Comparison of ENCODE assay signal across 11 cellular contexts in the genomic region with DNA sequence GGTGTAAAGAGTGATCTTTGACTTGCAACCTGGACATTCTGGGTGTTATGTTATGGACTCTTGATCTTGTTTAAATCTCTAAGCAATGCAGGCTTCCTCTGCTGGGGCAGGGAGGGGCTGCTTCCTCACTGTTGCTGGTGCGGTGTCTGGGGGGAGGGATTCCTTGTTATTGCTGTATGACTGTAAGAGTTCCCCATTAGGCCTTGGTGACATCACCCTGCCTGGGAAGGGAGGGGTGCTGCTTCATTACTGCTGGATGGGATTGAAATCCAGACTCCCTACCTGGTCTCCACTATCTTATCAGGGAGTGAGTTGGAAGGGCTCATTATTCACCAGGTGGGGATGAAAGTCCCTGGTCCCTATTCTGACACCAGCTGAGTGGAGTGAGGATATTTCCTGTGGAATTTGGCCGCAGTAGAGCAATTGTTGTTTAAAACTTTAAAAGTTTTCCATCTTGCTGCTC. TPM values are rescaled to one million over a fixed set of nuclear protein-coding genes. Genes with fewer than 3 reads are reported as not detected.
DNase-seq lines count a peak whose midpoint lies in the region; ATAC-seq, FAIRE-seq and TF ChIP-seq lines count a peak whose summit lies in the region.
"Had no signal": no experiment of that assay in that cellular context is flagged by ENCODE, and none has a peak within 500 bp of the region (broad histone marks: within the 10 kb centered on the region; RNA-seq: fewer than 3 reads in every experiment).

No MANE protein-coding gene starts in this region.

- H3K36me3 ChIP-seq in keratinocyte (ENCODE audit: control insufficient read depth in 2 of 2, extremely low read depth in 1 of 2, insufficient read depth in 2 of 2, low read length in 2 of 2), result peaks cover 0 to 5% of the 10 kb centered on the region in 2 experiments
- H3K36me3 ChIP-seq: prostate gland had no signal

- no peak overlapping the region for H3K4me2 ChIP-seq in keratinocyte (ENCODE audit: control insufficient read depth, extremely low read depth, insufficient read depth, low read depth, low read length)

- H3K27ac ChIP-seq in keratinocyte (ENCODE audit: control insufficient read depth, insufficient read depth, low read length), result peak overlapping the region; percentile 11
- H3K27ac ChIP-seq: prostate gland had no signal

- no peak overlapping the region for H3K4me3 ChIP-seq in keratinocyte (ENCODE audit: control insufficient read depth in 2 of 3, extremely low read depth in 1 of 3, insufficient read depth in 2 of 3, low read depth in 1 of 3, low read length in 3 of 3)
- H3K4me3 ChIP-seq: prostate gland had no signal

- dilution Hi-C loops in keratinocyte (cut with MboI; ENCODE audit: extremely low pct_ligation_motif_present, low sequenced_read_pairs), result no loop called here

- no peaks in the 10 kb centered on the region for H3K9me1 ChIP-seq in keratinocyte (ENCODE audit: control insufficient read depth, extremely low read depth, insufficient read depth, low read length)

- no peaks in the 10 kb centered on the region for H3K9me3 ChIP-seq in keratinocyte (ENCODE audit: control insufficient read depth, low read depth, low read length)
- H3K9me3 ChIP-seq: prostate gland had no signal

- peaks cover 4% of the 10 kb centered on the region for H3K9me3 Mint-ChIP-seq in type B pancreatic cell

- DNase-seq in activated naive CD4-positive, alpha-beta T cell treated with Interleukin-2 at 50 U/mL for 16 hours, result peak; percentile 33
- no peak for DNase-seq in activated naive CD4-positive, alpha-beta T cell (lab: John Stamatoyannopoulos, UW)
- DNase-seq in astrocyte of the hippocampus (ENCODE audit: low read depth, low spot score), result peak; percentile 28
- DNase-seq in keratinocyte (ENCODE audit: low read depth, low spot score), result no peak
- DNase-seq in type B pancreatic cell (ENCODE audit: extremely low spot score, unreplicated experiment), result no peak
- no peak for DNase-seq in NCI-H2171 (lab: John Stamatoyannopoulos, UW)
- DNase-seq in cortex of kidney (lab: John Stamatoyannopoulos, UW), result no peak
- DNase-seq: amygdala, NCI-H524 treated with DMSO at 0.1 percent for 48 hours had no signal

- H3K27me3 Mint-ChIP-seq in type B pancreatic cell, result no peaks in the 10 kb centered on the region

- no peak for ATAC-seq in GM19455 (IDR thresholded peaks at IDR 0.05; ENCODE audit: unreplicated experiment)

- no peak overlapping the region for H2AFZ ChIP-seq in keratinocyte (ENCODE audit: control insufficient read depth, low read length)

- TF ChIP-seq CTCF in keratinocyte (optimal IDR thresholded peaks at IDR 0.05 in 1 of 3, IDR thresholded peaks at IDR 0.05 in 1 of 3, conservative IDR thresholded peaks at IDR 0.05 in 1 of 3; ENCODE audit: extremely low read depth in 1 of 3, insufficient read depth in 2 of 3, low read length in 3 of 3) (no peak), type B pancreatic cell (conservative IDR thresholded peaks at IDR 0.05) (no peak)

- H3K4me3 Mint-ChIP-seq in type B pancreatic cell, result peak overlapping the region; percentile 31

- H3K9ac ChIP-seq in keratinocyte (ENCODE audit: control insufficient read depth, extremely low read depth, insufficient read depth, low read length), result no peak overlapping the region

- peaks cover 3% of the 10 kb centered on the region for H4K20me1 ChIP-seq in keratinocyte (ENCODE audit: control insufficient read depth, extremely low read depth, insufficient read depth, low read length)

- peaks cover 15% of the 10 kb centered on the region for H3K36me3 Mint-ChIP-seq in type B pancreatic cell

- H3K4me1 Mint-ChIP-seq in type B pancreatic cell (ENCODE audit: unreplicated experiment), result peaks cover 39% of the 10 kb centered on the region

- FAIRE-seq in keratinocyte (lab: Jason Lieb, UNC), result no peak

- peaks cover 94% of the 10 kb centered on the region for H3K79me2 ChIP-seq in keratinocyte (ENCODE audit: control insufficient read depth, insufficient read depth, low read length)

- H3K27ac Mint-ChIP-seq in type B pancreatic cell, result peak overlapping the region; percentile 87

- H3K27me3 ChIP-seq in keratinocyte (ENCODE audit: control insufficient read depth, extremely low read depth, insufficient read depth, low read length), result no peaks in the 10 kb centered on the region

- H3K4me1 ChIP-seq in keratinocyte (ENCODE audit: control insufficient read depth, extremely low read depth, insufficient read depth, low read length), result peaks cover 32% of the 10 kb centered on the region

RNA-seq across cellular contexts. Expression of a gene that starts 8.8 kb away (rescaled TPM):
- 34.4 to 79.9 TPM (median 46.4 TPM) in 3 replicates for polyA plus RNA-seq in keratinocyte
- polyA plus RNA-seq in keratinocyte (2011; ENCODE audit: low read depth), result 37.6 TPM
- 53.1 and 67.3 TPM in 2 replicates for polyA plus RNA-seq in keratinocyte (2011; cell fraction: cytosol; rRNA removed)
- polyA plus RNA-seq in keratinocyte (2011; cell fraction: nucleus; rRNA removed), result 137 and 149 TPM in 2 replicates
- polyA plus RNA-seq in keratinocyte (2012; ENCODE audit: low replicate concordance), result 74.3 and 78.0 TPM in 2 replicates
- 119 to 232 TPM (median 133 TPM) in 3 replicates for polyA minus RNA-seq in keratinocyte
- 96.3 TPM for polyA minus RNA-seq in keratinocyte (2011; cell fraction: cytosol; rRNA and poly(A)+ RNA removed)
- 138 and 184 TPM in 2 replicates for polyA minus RNA-seq in keratinocyte (2011; cell fraction: nucleus; rRNA and poly(A)+ RNA removed)
- 92.8 and 122 TPM in 2 replicates for total RNA-seq in type B pancreatic cell (ENCODE audit: low replicate concordance)

RNA-seq across cellular contexts. Expression of a gene that starts 33.1 kb away (rescaled TPM):
- 45.8 to 52.0 TPM (median 47.6 TPM) in 3 replicates for polyA plus RNA-seq in keratinocyte
- 14.9 TPM for polyA plus RNA-seq in keratinocyte (2011; ENCODE audit: low read depth)
- polyA plus RNA-seq in keratinocyte (2011; cell fraction: cytosol; rRNA removed), result 26.9 and 30.9 TPM in 2 replicates
- 96.2 and 102 TPM in 2 replicates for polyA plus RNA-seq in keratinocyte (2011; cell fraction: nucleus; rRNA removed)
- 29.1 and 43.1 TPM in 2 replicates for polyA plus RNA-seq in keratinocyte (2012; ENCODE audit: low replicate concordance)
- polyA minus RNA-seq in keratinocyte, result 41.7 to 49.6 TPM (median 43.4 TPM) in 3 replicates
- polyA minus RNA-seq in keratinocyte (2011; cell fraction: cytosol; rRNA and poly(A)+ RNA removed), result 69.8 TPM
- polyA minus RNA-seq in keratinocyte (2011; cell fraction: nucleus; rRNA and poly(A)+ RNA removed), result 38.5 and 48.6 TPM in 2 replicates
- 92.8 and 97.1 TPM in 2 replicates for total RNA-seq in type B pancreatic cell (ENCODE audit: low replicate concordance)

RNA-seq across cellular contexts. Expression of a gene that starts 41.5 kb away (rescaled TPM):
- 79.9 to 95.6 TPM (median 81.6 TPM) in 3 replicates for polyA plus RNA-seq in keratinocyte
- polyA plus RNA-seq in keratinocyte (2011; ENCODE audit: low read depth), result 35.3 TPM
- 55.7 and 62.8 TPM in 2 replicates for polyA plus RNA-seq in keratinocyte (2011; cell fraction: cytosol; rRNA removed)
- polyA plus RNA-seq in keratinocyte (2011; cell fraction: nucleus; rRNA removed), result 162 and 178 TPM in 2 replicates
- polyA plus RNA-seq in keratinocyte (2012; ENCODE audit: low replicate concordance), result 71.2 and 71.6 TPM in 2 replicates
- polyA minus RNA-seq in keratinocyte, result 71.9 to 122 TPM (median 76.6 TPM) in 3 replicates
- polyA minus RNA-seq in keratinocyte (2011; cell fraction: cytosol; rRNA and poly(A)+ RNA removed), result 36.3 TPM
- polyA minus RNA-seq in keratinocyte (2011; cell fraction: nucleus; rRNA and poly(A)+ RNA removed), result 50.8 and 65.9 TPM in 2 replicates
- 86.5 and 100 TPM in 2 replicates for total RNA-seq in type B pancreatic cell (ENCODE audit: low replicate concordance)

Comparison
In these comparisons a context has a peak if more than half of its experiments do, and no peak if none do; other contexts are left out.
1. DNase-seq: peak in activated naive CD4-positive, alpha-beta T cell treated with Interleukin-2 at 50 U/mL for 16 hours (single experiment) and astrocyte of the hippocampus (single experiment); none in activated naive CD4-positive, alpha-beta T cell (0 of 4), keratinocyte (single experiment), type B pancreatic cell (single experiment), NCI-H2171 (single experiment) and cortex of kidney (single experiment).